Comparison of ENCODE assay signal across 8 cellular contexts in the genomic region with DNA sequence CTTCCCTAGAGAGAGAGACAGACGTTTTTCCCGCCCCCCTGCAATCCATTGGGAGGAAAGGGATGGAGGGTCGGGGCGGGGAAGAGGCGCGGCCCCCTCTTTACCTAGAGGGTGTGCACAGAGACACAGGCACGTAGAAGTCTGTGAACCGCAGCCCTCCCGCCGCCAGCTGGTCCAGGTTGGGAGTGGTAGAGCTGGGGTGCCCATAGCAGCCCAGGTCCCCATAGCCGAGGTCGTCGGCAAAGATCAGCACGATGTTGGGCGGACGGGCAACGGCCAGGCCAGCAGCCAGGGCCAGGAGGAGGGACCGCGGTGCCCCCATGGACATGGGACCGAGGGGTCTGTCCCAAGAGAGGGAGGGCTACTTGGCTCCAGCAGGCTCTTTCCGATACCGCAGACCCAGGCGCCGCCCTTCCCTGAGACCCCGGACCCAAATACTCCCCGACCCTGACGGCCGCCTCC. TPM values are rescaled to one million over a fixed set of nuclear protein-coding genes. Genes with fewer than 3 reads are reported as not detected.
DNase-seq lines count a peak whose midpoint lies in the region; ATAC-seq and TF ChIP-seq lines count a peak whose summit lies in the region.

No MANE protein-coding gene starts in this region.

- H3K4me1 ChIP-seq in ES-I3 (ENCODE audit: insufficient read depth, low read length) (no peaks in the 10 kb centered on the region), ovary (ENCODE audit: insufficient read depth) (peaks cover 7% of the 10 kb centered on the region)

- no peaks in the 10 kb centered on the region for H3K9me3 ChIP-seq in ES-I3 (ENCODE audit: control insufficient read depth, insufficient read depth, low read length)
- H3K9me3 ChIP-seq in WERI-Rb-1 (ENCODE audit: severe bottlenecking): no peaks in the 10 kb centered on the region
- H3K9me3 ChIP-seq in ovary: no peaks in the 10 kb centered on the region

- ATAC-seq in HG02610 (IDR thresholded peaks at IDR 0.05; ENCODE audit: unreplicated experiment) (peak; percentile 8), HG03469 (IDR thresholded peaks at IDR 0.05; ENCODE audit: unreplicated experiment) (no peak), HG02678 (IDR thresholded peaks at IDR 0.05; ENCODE audit: unreplicated experiment) (no peak)

- H3K27ac ChIP-seq in WERI-Rb-1 (peak overlapping the region; percentile 65), ovary (peak overlapping the region; percentile 1 to 59)

- DNase-seq in WERI-Rb-1 (no peak), fibroblast of pulmonary artery (ENCODE audit: low read depth) (no peak), ovary (peak in 1 of 5 donors; percentile 54), NK-92 (lab: John Stamatoyannopoulos, UW; ENCODE audit: unreplicated experiment) (no peak)

- WGBS in ovary, 3 donors: 30 to 37% (median 34%) methylated on average over 28 of the region's 28 CpGs

- no peak for TF ChIP-seq POLR2A in ovary (IDR thresholded peaks at IDR 0.05)

- H3K27me3 ChIP-seq in WERI-Rb-1 (ENCODE audit: insufficient read depth, low read depth, severe bottlenecking) (no peaks in the 10 kb centered on the region), ovary (no peaks in the 10 kb centered on the region)

- intact Hi-C loops in ovary (cut with DNase I): no loop called here

- TF ChIP-seq CTCF in WERI-Rb-1 (IDR thresholded peaks at IDR 0.05; ENCODE audit: low read depth, low read length) (no peak), fibroblast of pulmonary artery (IDR thresholded peaks at IDR 0.05; ENCODE audit: low read length, missing control alignments) (no peak), ovary (IDR thresholded peaks at IDR 0.05) (no peak)

- TF ChIP-seq EP300 in ovary (IDR thresholded peaks at IDR 0.05): no peak

- H3K36me3 ChIP-seq in ES-I3 (ENCODE audit: insufficient read depth, low read length) (no peaks in the 10 kb centered on the region), WERI-Rb-1 (peaks cover 2% of the 10 kb centered on the region; the same call in 1 of the 2 replicates), ovary (no peaks in the 10 kb centered on the region)

- peak overlapping the region; percentile 84 for H3K4me3 ChIP-seq in WERI-Rb-1 (ENCODE audit: low read depth, low read length)
- H3K4me3 ChIP-seq in fibroblast of pulmonary artery (replicated peaks; ENCODE audit: low read depth, low read length): peak overlapping the region; percentile 89
- peak overlapping the region; percentile 40 for H3K4me3 ChIP-seq in ovary

- H3K9ac ChIP-seq in ES-I3 (ENCODE audit: low read depth, low read length): peak overlapping the region; percentile 95

RNA-seq across cellular contexts. Expression of gene ARSA, which starts 0.5 kb away (rescaled TPM):
- total RNA-seq in ovary: 10 to 100 TPM; 11.9 to 51.6 (median 19.9) TPM
- 10 to 100 TPM in 1 of 2 donors, 1 to 10 TPM in 1; 2.1 to 13.1 TPM for polyA plus RNA-seq in ovary

RNA-seq across cellular contexts. Expression of gene MAPK8IP2, which starts 26.9 kb away (rescaled TPM):
- total RNA-seq in ovary: 10 to 100 TPM in 4 of 7 donors, 1 to 10 TPM in 3; 5.0 to 28.4 (median 13.2) TPM
- polyA plus RNA-seq in ovary: 1 to 10 TPM; 1.1 to 6.0 TPM

RNA-seq across cellular contexts. Expression of gene CHKB, which starts 44.8 kb away (rescaled TPM):
- total RNA-seq in ovary: 10 to 100 TPM; 34.9 to 73.2 (median 48.8) TPM
- polyA plus RNA-seq in ovary: 10 to 100 TPM; 42.2 to 44.2 TPM

RNA-seq across cellular contexts. Expression of gene SHANK3, which starts 45.1 kb away (rescaled TPM):
- 10 to 100 TPM in 2 of 7 donors, 1 to 10 TPM in 5; 2.6 to 23.2 (median 6.2) TPM for total RNA-seq in ovary
- 1 to 10 TPM; 2.7 to 9.8 TPM for polyA plus RNA-seq in ovary

RNA-seq across cellular contexts. Expression of gene CPT1B, which starts 49.3 kb away (rescaled TPM):
- 10 to 100 TPM in 1 of 7 donors, 1 to 10 TPM in 6; 3.6 to 10.6 (median 5.2) TPM for total RNA-seq in ovary
- polyA plus RNA-seq in ovary: 1 to 10 TPM; 2.5 to 4.2 TPM
